In the genomic region with DNA sequence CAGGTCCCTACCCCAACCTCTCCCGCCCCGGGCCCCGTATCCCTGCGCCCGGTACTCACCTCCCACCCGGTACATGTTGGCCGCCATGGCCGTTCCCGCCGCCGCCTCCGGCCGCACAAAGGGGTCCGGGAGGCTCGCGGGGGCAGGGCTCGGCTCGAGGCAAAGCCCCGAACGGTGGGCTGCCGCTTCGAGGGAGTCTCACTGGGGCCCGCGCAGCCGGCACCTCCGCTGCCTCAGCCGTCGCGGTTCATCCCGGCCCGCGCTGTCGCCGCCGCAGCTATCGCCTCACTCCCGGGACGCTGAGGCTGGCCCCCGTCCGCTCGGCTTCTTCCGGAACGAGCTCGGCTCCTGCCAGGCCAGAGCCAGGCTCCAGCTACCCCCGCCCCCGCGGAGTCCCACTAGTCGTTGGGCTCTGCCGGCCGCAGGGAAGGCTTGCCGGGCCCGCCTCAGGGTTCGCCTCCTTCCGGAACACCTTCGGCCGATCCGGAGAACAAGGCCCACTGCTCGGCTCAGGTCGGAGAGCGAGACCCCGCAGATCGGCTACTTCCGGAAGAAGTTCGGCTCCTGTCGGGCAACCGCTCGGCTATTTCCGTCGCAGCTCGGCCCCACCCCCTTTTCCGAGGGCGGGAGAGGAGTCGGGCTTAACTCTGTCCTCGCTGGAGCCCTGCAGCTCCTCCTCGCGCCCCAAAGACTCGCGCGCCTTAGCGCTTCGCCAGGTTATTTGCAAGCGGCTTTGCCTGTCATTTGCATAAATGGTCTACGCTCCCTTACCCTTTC, we compare ENCODE assay signal across 8 cellular contexts. TPM values are rescaled to one million over a fixed set of nuclear protein-coding genes. Genes with fewer than 3 reads are reported as not detected.
A peak's percentile ranks its signal among the peaks of the same experiment; 100 is the strongest.
DNase-seq lines count a peak whose midpoint lies in the region; ATAC-seq and TF ChIP-seq lines count a peak whose summit lies in the region.

Gene MTA2 (minus strand): TSS at position 502 of the 777 bp plus-strand sequence. CDS start 415 bp downstream, at position 87.

- peak; percentile 99 for DNase-seq in NCI-H69 (lab: John Stamatoyannopoulos, UW)
- peak; percentile 99 for DNase-seq in activated CD4-positive, alpha-beta T cell treated with anti-CD3 and anti-CD28 coated beads, Interleukin-2, amount 10 ng/mL, durations not matched to agents 7 days and 5 days
- peak; percentile 99 for DNase-seq in coronary artery (ENCODE audit: low spot score)
- DNase-seq in left kidney (ENCODE audit: low read depth, low spot score), result peak; percentile 99
- peak; percentile 100 for DNase-seq in stimulated activated CD4-positive, alpha-beta T cell treated with anti-CD3 and anti-CD28 coated beads, Interleukin-2, amount 100 ng/mL, for 24 hours

- H3K27ac ChIP-seq in BLaER1 (peak within 1 kb of the TSS; percentile 100), coronary artery (peak within 1 kb of the TSS; percentile 87 to 97)

- H3K9ac ChIP-seq in BLaER1, result peak within 1 kb of the TSS; percentile 100

- H3K27me3 Mint-ChIP-seq in activated CD4-positive, alpha-beta T cell treated with anti-CD3 and anti-CD28 coated beads, Interleukin-2, amount 10 ng/mL, durations not matched to agents 7 days and 5 days, result no peaks in the 10 kb centered on the region

- H3K36me3 Mint-ChIP-seq in activated CD4-positive, alpha-beta T cell treated with anti-CD3 and anti-CD28 coated beads, Interleukin-2, amount 10 ng/mL, durations not matched to agents 7 days and 5 days (ENCODE audit: low read depth), result peaks cover 72% of the 10 kb centered on the region

- H3K4me1 ChIP-seq in BLaER1, result peaks cover 60% of the 10 kb centered on the region

- peaks cover 56% of the 10 kb centered on the region for H3K4me1 Mint-ChIP-seq in activated CD4-positive, alpha-beta T cell treated with anti-CD3 and anti-CD28 coated beads, Interleukin-2, amount 10 ng/mL, durations not matched to agents 7 days and 5 days

- ATAC-seq in GM19328 (IDR thresholded peaks at IDR 0.05; ENCODE audit: unreplicated experiment) (peak; percentile 75), HG03520 (IDR thresholded peaks at IDR 0.05; ENCODE audit: unreplicated experiment) (peak; percentile 65)

- H3K4me3 ChIP-seq in BLaER1 (peak within 1 kb of the TSS; percentile 91), coronary artery (peak within 1 kb of the TSS; percentile 90)

- peak within 1 kb of the TSS; percentile 95 for H3K27ac Mint-ChIP-seq in activated CD4-positive, alpha-beta T cell treated with anti-CD3 and anti-CD28 coated beads, Interleukin-2, amount 10 ng/mL, durations not matched to agents 7 days and 5 days

- no peak for TF ChIP-seq CTCF in coronary artery (IDR thresholded peaks at IDR 0.05)

- H3K9me3 ChIP-seq in BLaER1, result no peaks in the 10 kb centered on the region

- peak within 1 kb of the TSS; percentile 85 for H3K4me3 Mint-ChIP-seq in activated CD4-positive, alpha-beta T cell treated with anti-CD3 and anti-CD28 coated beads, Interleukin-2, amount 10 ng/mL, durations not matched to agents 7 days and 5 days

- peak within 1 kb of the TSS; percentile 100 for H3K4me2 ChIP-seq in BLaER1

- H3K27me3 ChIP-seq in BLaER1, result no peaks in the 10 kb centered on the region

- POLR2A ChIA-PET in activated CD4-positive, alpha-beta T cell treated with anti-CD3 and anti-CD28 coated beads, Interleukin-2, amount 10 ng/mL, durations not matched to agents 7 days and 5 days (lab: Charles Lee), result interaction anchor here (0.5 to 1.9 kb wide), 9 partner anchors 10 to 280 kb away, joined by 3 to 18 read pairs (median 3); partner anchors contain the start of genes C11orf98, CSKMT, EEF1G and SLC3A2

- peaks cover 54% of the 10 kb centered on the region for H3K36me3 ChIP-seq in BLaER1

- H4K20me1 ChIP-seq in BLaER1, result peaks cover 29% of the 10 kb centered on the region

- CTCF ChIA-PET in activated CD4-positive, alpha-beta T cell treated with anti-CD3 and anti-CD28 coated beads, Interleukin-2, amount 10 ng/mL, durations not matched to agents 7 days and 5 days (lab: Charles Lee), result interaction anchor here (1.2 to 3.7 kb wide), 8 partner anchors 9 to 177 kb away, joined by 3 to 25 read pairs (median 5); partner anchors contain the start of genes C11orf98, CSKMT, GANAB and ROM1

- no peaks in the 10 kb centered on the region for H3K9me3 Mint-ChIP-seq in activated CD4-positive, alpha-beta T cell treated with anti-CD3 and anti-CD28 coated beads, Interleukin-2, amount 10 ng/mL, durations not matched to agents 7 days and 5 days

RNA-seq across cellular contexts. Expression of gene MTA2, which starts in this region (rescaled TPM):
- total RNA-seq in activated CD4-positive, alpha-beta T cell treated with anti-CD3 and anti-CD28 coated beads, Interleukin-2, amount 10 ng/mL, durations not matched to agents 7 days and 5 days, result 100 to 1,000 TPM; 270 to 299 TPM

Comparison
In these comparisons a context has a peak if more than half of its experiments do, and no peak if none do; other contexts are left out.
1. Peak in every context shown above with its lines: DNase-seq, ATAC-seq, H3K4me3 ChIP-seq and H3K27ac ChIP-seq.